In the genomic region with DNA sequence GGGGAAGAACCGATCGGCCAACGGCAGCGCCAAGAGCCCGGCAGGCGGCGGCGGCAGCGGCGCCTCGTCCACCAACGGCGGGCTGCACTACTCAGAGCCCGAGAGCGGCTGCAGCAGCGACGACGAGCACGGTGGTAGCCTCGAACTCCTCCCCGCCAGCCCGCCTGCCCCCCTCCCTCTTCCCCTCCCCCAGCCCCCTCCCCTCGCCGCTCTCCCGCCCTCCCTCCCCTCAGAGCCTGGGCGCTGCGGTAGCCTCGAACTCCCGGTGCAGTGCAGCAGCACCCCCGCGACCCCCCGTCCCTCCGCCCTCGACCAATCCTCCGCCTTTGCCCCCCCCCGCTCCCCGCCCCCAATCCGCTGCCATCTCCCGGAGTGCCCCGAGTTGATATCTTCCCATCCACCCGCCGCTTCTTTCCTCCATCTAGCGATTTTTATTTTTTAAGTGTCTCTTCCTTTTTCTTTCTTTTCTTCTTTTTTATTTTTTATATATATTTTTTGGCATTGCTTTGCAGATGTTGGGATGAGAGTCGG, we compare ENCODE assay signal across 7 cellular contexts. TPM values are rescaled to one million over a fixed set of nuclear protein-coding genes. Genes with fewer than 3 reads are reported as not detected.
DNase-seq lines count a peak whose midpoint lies in the region; ATAC-seq and TF ChIP-seq lines count a peak whose summit lies in the region.

No MANE protein-coding gene starts in this region.

- H3K4ac ChIP-seq in trophoblast cell (ENCODE audit: low read depth, low read length) = peak overlapping the region; percentile 100

- H4K12ac ChIP-seq in trophoblast cell (ENCODE audit: low read depth, low read length) = peak overlapping the region; percentile 94

- H3K4me2 ChIP-seq in HCT116 (ENCODE audit: low read length) = peak overlapping the region; percentile 75
- peak overlapping the region; percentile 98 for H3K4me2 ChIP-seq in trophoblast cell (ENCODE audit: low read length)

- H4K8ac ChIP-seq in trophoblast cell (ENCODE audit: low read depth, low read length) = peak overlapping the region; percentile 100

- TF ChIP-seq POLR2A in HCT116 (IDR thresholded peaks at IDR 0.05; ENCODE audit: borderline replicate concordance, extremely low read depth, insufficient read depth, insufficient read length) = no peak

- no peak for TF ChIP-seq RAD21 in HCT116 (IDR thresholded peaks at IDR 0.05; ENCODE audit: low read depth)

- POLR2A ChIA-PET in HCT116 (lab: Charles Lee) = no interaction called here
- POLR2A ChIA-PET in activated naive CD8-positive, alpha-beta T cell treated with anti-CD3 and anti-CD28 coated beads, Interleukin-2, amount 10 ng/mL, durations not matched to agents 7 days and 5 days (lab: Charles Lee) = no interaction called here

- H3K4me1 ChIP-seq in HCT116 (ENCODE audit: control insufficient read depth in 1 of 2, insufficient read depth in 2 of 2, low read length in 2 of 2) = peaks cover 14 to 21% of the 10 kb centered on the region in 2 experiments
- H3K4me1 ChIP-seq in cardiac muscle cell (ENCODE audit: low read depth) = peaks cover 20% of the 10 kb centered on the region
- peaks cover 5 to 6% of the 10 kb centered on the region in 2 experiments for H3K4me1 ChIP-seq in trophoblast cell (ENCODE audit: control insufficient read depth in 1 of 2, insufficient read depth in 2 of 2, low read length in 2 of 2)

- no peak overlapping the region for H2AFZ ChIP-seq in HCT116 (ENCODE audit: low read depth, low read length, poor library complexity, severe bottlenecking)
- peak overlapping the region; percentile 100 for H2AFZ ChIP-seq in trophoblast cell (ENCODE audit: insufficient read depth, low read length, poor library complexity)

- peak overlapping the region; percentile 100 for H4K91ac ChIP-seq in trophoblast cell (ENCODE audit: low read depth, low read length)

- DNase-seq in GM06990 (ENCODE audit: extremely low read depth, insufficient read length) (no peak), HCT116 (ENCODE audit: low read depth, low spot score) (no peak), NCI-H446 treated with DMSO at 0.1 percent for 48 hours (lab: John Stamatoyannopoulos, UW) (peak; percentile 77), cardiac muscle cell (ENCODE audit: low read depth in 1 of 2, low spot score in 1 of 2) (peak in 1 of 2 donors; percentile 68), trophoblast cell (no peak)
- no peak for DNase-seq in activated naive CD8-positive, alpha-beta T cell treated with anti-CD3 and anti-CD28 coated beads, Interleukin-2, amount 10 ng/mL, durations not matched to agents 7 days and 5 days

- no peaks in the 10 kb centered on the region for H4K20me1 ChIP-seq in HCT116 (ENCODE audit: insufficient read depth)

- H2AK5ac ChIP-seq in trophoblast cell (ENCODE audit: low read length) = peak overlapping the region; percentile 96

- H3K27me3 ChIP-seq in GM06990 (replicated peaks; ENCODE audit: control insufficient read depth, insufficient read depth, low read length) (no peaks in the 10 kb centered on the region), HCT116 (ENCODE audit: insufficient read depth, low read length) (no peaks in the 10 kb centered on the region), cardiac muscle cell (no peaks in the 10 kb centered on the region), trophoblast cell (ENCODE audit: insufficient read depth, low read length) (no peaks in the 10 kb centered on the region)

- H3K9ac ChIP-seq in HCT116 (ENCODE audit: low read length) (peak overlapping the region; percentile 73), trophoblast cell (ENCODE audit: low read length) (peak overlapping the region; percentile 99)

- H2BK120ac ChIP-seq in trophoblast cell (ENCODE audit: insufficient read depth, low read length, poor library complexity) = peak overlapping the region; percentile 100

- no peaks in the 10 kb centered on the region for H3K9me2 ChIP-seq in HCT116 (ENCODE audit: insufficient read depth)

- peaks cover 17% of the 10 kb centered on the region for H3K36me3 Mint-ChIP-seq in activated naive CD8-positive, alpha-beta T cell treated with anti-CD3 and anti-CD28 coated beads, Interleukin-2, amount 10 ng/mL, durations not matched to agents 7 days and 5 days

- intact Hi-C loops in HCT116 (cut with micrococcal nuclease) = loop anchor here (1.0 to 5.0 kb wide), 3 partner anchors 122 to 396 kb away; no protein-coding TSS in a partner anchor

- no peaks in the 10 kb centered on the region for H3K9me3 Mint-ChIP-seq in activated naive CD8-positive, alpha-beta T cell treated with anti-CD3 and anti-CD28 coated beads, Interleukin-2, amount 10 ng/mL, durations not matched to agents 7 days and 5 days

- H3K9me3 ChIP-seq in HCT116 (ENCODE audit: control insufficient read depth in 1 of 2, insufficient read depth in 1 of 2, low read depth in 1 of 2, low read length in 2 of 2) (no peaks in the 10 kb centered on the region), cardiac muscle cell (ENCODE audit: low read depth) (no peaks in the 10 kb centered on the region), trophoblast cell (ENCODE audit: insufficient read depth, low read depth, low read length) (no peaks in the 10 kb centered on the region)

- H3K4me3 ChIP-seq in GM06990 (replicated peaks; ENCODE audit: low read depth, low read length) = peak overlapping the region; percentile 94
- peak overlapping the region; percentile 67 to 91 for H3K4me3 ChIP-seq in HCT116 (replicated peaks in 1 of 2; ENCODE audit: low read depth in 1 of 2, low read length in 2 of 2)
- peak overlapping the region; percentile 94 for H3K4me3 ChIP-seq in cardiac muscle cell
- peak overlapping the region; percentile 99 for H3K4me3 ChIP-seq in trophoblast cell (ENCODE audit: low read depth, low read length)

- H3K4me3 Mint-ChIP-seq in activated naive CD8-positive, alpha-beta T cell treated with anti-CD3 and anti-CD28 coated beads, Interleukin-2, amount 10 ng/mL, durations not matched to agents 7 days and 5 days = peak overlapping the region; percentile 96

- peak overlapping the region; percentile 97 for H3K27ac Mint-ChIP-seq in activated naive CD8-positive, alpha-beta T cell treated with anti-CD3 and anti-CD28 coated beads, Interleukin-2, amount 10 ng/mL, durations not matched to agents 7 days and 5 days

- TF ChIP-seq CTCF in GM06990 (IDR thresholded peaks at IDR 0.05; ENCODE audit: insufficient read depth, low read length, poor library complexity, severe bottlenecking) (no peak), HCT116 (IDR thresholded peaks at IDR 0.05 in 2 of 3, conservative IDR thresholded peaks at IDR 0.05 in 1 of 3; ENCODE audit: borderline replicate concordance in 1 of 3, insufficient read depth in 1 of 3, low read depth in 2 of 3, low read length in 2 of 3) (no peak), cardiac muscle cell (IDR thresholded peaks at IDR 0.05; ENCODE audit: low read depth, low read length) (no peak)

- CTCF ChIA-PET in HCT116 (lab: Charles Lee) = no interaction called here

- H3K23ac ChIP-seq in trophoblast cell (ENCODE audit: low read length) = no peak overlapping the region

- RAD21 ChIA-PET in HCT116 (lab: Charles Lee; ENCODE audit: low non-redundant PET in 1 of 2, low total read pairs in 2 of 2, uncharacterized antibody in 2 of 2, unreplicated experiment in 2 of 2) = no interaction called here

- H3K79me1 ChIP-seq in trophoblast cell (ENCODE audit: low read length) = peaks cover 26% of the 10 kb centered on the region

- BruUV-seq in HCT116 (replicated peaks; lab: Mats Ljungman, UMichigan) = no TSS peak

- H2BK5ac ChIP-seq in trophoblast cell (ENCODE audit: low read depth, low read length, poor library complexity) = peak overlapping the region; percentile 100

- peaks cover 21% of the 10 kb centered on the region for H3K4me1 Mint-ChIP-seq in activated naive CD8-positive, alpha-beta T cell treated with anti-CD3 and anti-CD28 coated beads, Interleukin-2, amount 10 ng/mL, durations not matched to agents 7 days and 5 days

- H3K27ac ChIP-seq in HCT116 (ENCODE audit: low read depth, low read length) (peak overlapping the region; percentile 92), cardiac muscle cell (peak overlapping the region; percentile 97), trophoblast cell (ENCODE audit: low read depth, low read length) (peak overlapping the region; percentile 100)

- H3K27me3 Mint-ChIP-seq in activated naive CD8-positive, alpha-beta T cell treated with anti-CD3 and anti-CD28 coated beads, Interleukin-2, amount 10 ng/mL, durations not matched to agents 7 days and 5 days = no peaks in the 10 kb centered on the region

- ATAC-seq in HCT116 (peak; percentile 25), GM21515 (IDR thresholded peaks at IDR 0.05; ENCODE audit: unreplicated experiment) (no peak)
- no peak for ATAC-seq in activated naive CD8-positive, alpha-beta T cell treated with anti-CD3 and anti-CD28 coated beads, Interleukin-2, amount 10 ng/mL, durations not matched to agents 7 days and 5 days (ENCODE audit: low read depth)

- no CpG with 5 or more reads among the region's 44 CpGs for WGBS in trophoblast cell (ENCODE audit: extremely low coverage, insufficient coverage, insufficient read length)

- H3K79me2 ChIP-seq in HCT116 (ENCODE audit: insufficient read depth, low read length) = peaks cover 17% of the 10 kb centered on the region
- peaks cover 16% of the 10 kb centered on the region for H3K79me2 ChIP-seq in trophoblast cell (ENCODE audit: control insufficient read depth, insufficient read depth, low read length, poor library complexity)

- peak overlapping the region; percentile 99 for H2BK12ac ChIP-seq in trophoblast cell (ENCODE audit: low read length)

- no peaks in the 10 kb centered on the region; the same call in 1 of the 2 replicates for H3K36me3 ChIP-seq in GM06990 (ENCODE audit: control insufficient read depth, insufficient read depth, low read length)
- H3K36me3 ChIP-seq in HCT116 (ENCODE audit: control insufficient read depth in 1 of 2, insufficient read depth in 2 of 2, low read length in 2 of 2) = no peaks in the 10 kb centered on the region
- no peaks in the 10 kb centered on the region for H3K36me3 ChIP-seq in cardiac muscle cell
- H3K36me3 ChIP-seq in trophoblast cell (ENCODE audit: control insufficient read depth in 1 of 2, insufficient read depth in 2 of 2, low read length in 2 of 2) = peaks cover 1 to 3% of the 10 kb centered on the region in 2 experiments

- H3K18ac ChIP-seq in trophoblast cell (ENCODE audit: low read length) = peak overlapping the region; percentile 100

- H3K14ac ChIP-seq in trophoblast cell (ENCODE audit: low read length) = peak overlapping the region; percentile 100

TF ChIP-seq in HCT116, 20 proteins besides CTCF, POLR2A, EP300 and RAD21 (continues in another document):
- TF ChIP-seq YY1 (IDR thresholded peaks at IDR 0.05; ENCODE audit: extremely low read depth, insufficient replicate concordance, low read depth, low read length) (no peak), ZNF274 (IDR thresholded peaks at IDR 0.05; ENCODE audit: low read depth, low read length) (no peak), JUND (IDR thresholded peaks at IDR 0.05) (no peak), CBX3 (IDR thresholded peaks at IDR 0.05; ENCODE audit: low read depth) (no peak), EZH2 (IDR thresholded peaks at IDR 0.05) (no peak)

RNA-seq across cellular contexts. Expression of gene RCOR3, which starts 0.5 kb away (rescaled TPM):
- total RNA-seq in HCT116 (2021; ENCODE audit: unreplicated experiment) (25.7 TPM), cardiac muscle cell (28.7 and 35.2 TPM in 2 replicates)
- polyA plus RNA-seq in HCT116 (2012) = 22.5 and 23.1 TPM in 2 replicates
- total RNA-seq in activated naive CD8-positive, alpha-beta T cell treated with anti-CD3 and anti-CD28 coated beads, Interleukin-2, amount 10 ng/mL, durations not matched to agents 7 days and 5 days = 10 to 100 TPM; 54.8 to 61.1 TPM
- 36.6 and 42.8 TPM in 2 replicates for polyA plus RNA-seq in cardiac muscle cell
- polyA plus RNA-seq in trophoblast cell (2013) = 39.1 and 39.8 TPM in 2 replicates
